Comparison of ENCODE assay signal across 8 cellular contexts in genomic region chr3:146160964-146161724, GRCh38. TPM values are rescaled to one million over a fixed set of nuclear protein-coding genes. Genes with fewer than 3 reads are reported as not detected.
A peak's percentile ranks its signal among the peaks of the same experiment; 100 is the strongest.
DNase-seq lines count a peak whose midpoint lies in the region; ATAC-seq and TF ChIP-seq lines count a peak whose summit lies in the region.

Gene PLOD2 (minus strand): TSS chr3:146161184. CDS start chr3:146160989, 195 bp downstream.

- no peak for TF ChIP-seq POLR2A in breast epithelium (IDR thresholded peaks at IDR 0.05)

- DNase-seq in COLO668 (lab: John Stamatoyannopoulos, UW; ENCODE audit: unreplicated experiment) (peak; percentile 88), RPMI8226 (peak; percentile 8), breast epithelium (ENCODE audit: low spot score in 2 of 2) (peak; percentile 21 to 60), renal cortical epithelial cell (ENCODE audit: low read depth) (peak; percentile 71), GM19240 (ENCODE audit: insufficient read length, low spot score) (no peak)

- H3K27me3 ChIP-seq in breast epithelium = no peaks in the 10 kb centered on the region

- peaks cover 0 to 9% of the 10 kb centered on the region in 2 donors for H3K4me1 ChIP-seq in breast epithelium

- H3K9me3 ChIP-seq in breast epithelium = no peaks in the 10 kb centered on the region

- peak within 1 kb of the TSS; percentile 71 to 93 (median 82) for H3K4me3 ChIP-seq in breast epithelium
- peak within 1 kb of the TSS; percentile 74 for H3K4me3 ChIP-seq in iPS-11a (ENCODE audit: low read depth, low read length)

- TF ChIP-seq CTCF in breast epithelium (IDR thresholded peaks at IDR 0.05) = no peak

- intact Hi-C loops in breast epithelium (cut with DNase I; ENCODE audit: low total_unique reads) = no loop called here

- no peaks in the 10 kb centered on the region for H3K36me3 ChIP-seq in breast epithelium

- H3K27ac ChIP-seq in breast epithelium = peak within 1 kb of the TSS; percentile 95 to 98

- peak; percentile 44 for ATAC-seq in GM19043 (IDR thresholded peaks at IDR 0.05; ENCODE audit: low read depth, unreplicated experiment)
- ATAC-seq in HG03442 (IDR thresholded peaks at IDR 0.05; ENCODE audit: unreplicated experiment) = peak; percentile 56

RNA-seq across cellular contexts. Expression of gene PLOD2, which starts in this region (rescaled TPM):
- total RNA-seq in breast epithelium = 10 to 100 TPM; 33.2 to 71.5 (median 35.7) TPM
- 284 and 348 TPM in 2 replicates for total RNA-seq in renal cortical epithelial cell
